ENCODE assay signal across 8 cellular contexts in the genomic region with DNA sequence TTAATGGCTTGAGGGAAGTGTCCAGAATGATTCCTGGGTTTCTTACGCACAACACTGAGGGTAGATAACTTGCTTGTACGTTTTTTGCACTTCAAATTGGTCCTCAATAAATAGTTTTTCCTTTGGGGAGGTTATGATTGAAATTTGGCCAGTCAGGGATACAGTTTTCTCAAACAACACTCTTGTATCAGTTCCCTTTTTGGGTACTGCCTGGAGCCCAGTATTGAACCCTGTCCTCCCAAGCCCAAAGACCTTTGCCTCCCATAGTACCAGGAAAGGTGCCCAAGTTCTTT. TPM values are rescaled to one million over a fixed set of nuclear protein-coding genes. Genes with fewer than 3 reads are reported as not detected.
DNase-seq lines count a peak whose midpoint lies in the region; TF ChIP-seq lines count a peak whose summit lies in the region.

No MANE protein-coding gene starts in this region.

- peak overlapping the region; percentile 95 for H3K4me2 ChIP-seq in fibroblast of lung (ENCODE audit: extremely low read depth, insufficient read depth, low read length)

- peak overlapping the region; percentile 99 for H2AFZ ChIP-seq in fibroblast of lung (ENCODE audit: low read length)

- peaks cover 19% of the 10 kb centered on the region for H3K4me1 ChIP-seq in SJSA1 (replicated peaks)
- H3K4me1 ChIP-seq in fibroblast of lung (ENCODE audit: control insufficient read depth, extremely low read depth, insufficient read depth, low read length): no peaks in the 10 kb centered on the region
- no peaks in the 10 kb centered on the region for H3K4me1 ChIP-seq in rectal smooth muscle tissue (ENCODE audit: control insufficient read depth, insufficient read depth, low read length)

- no peaks in the 10 kb centered on the region for H4K20me1 ChIP-seq in fibroblast of lung (ENCODE audit: control insufficient read depth, extremely low read depth, insufficient read depth, low read length)

- H3K27ac ChIP-seq in SJSA1: peak overlapping the region; percentile 88
- H3K27ac ChIP-seq in fibroblast of lung (ENCODE audit: insufficient read depth, low read length): peak overlapping the region; percentile 87
- H3K27ac ChIP-seq in rectal smooth muscle tissue (ENCODE audit: low read depth, low read length): peak overlapping the region; percentile 97

- H3K27me3 ChIP-seq in GM06990 (replicated peaks; ENCODE audit: control insufficient read depth, insufficient read depth, low read length) (no peaks in the 10 kb centered on the region), SJSA1 (replicated peaks) (no peaks in the 10 kb centered on the region), fibroblast of lung (ENCODE audit: control insufficient read depth, insufficient read depth, low read length) (no peaks in the 10 kb centered on the region), rectal smooth muscle tissue (ENCODE audit: control insufficient read depth, insufficient read depth, low read length) (no peaks in the 10 kb centered on the region)

- TF ChIP-seq CTCF in GM06990 (IDR thresholded peaks at IDR 0.05; ENCODE audit: insufficient read depth, low read length, poor library complexity, severe bottlenecking): no peak
- TF ChIP-seq CTCF in fibroblast of lung (conservative IDR thresholded peaks at IDR 0.05 in 1 of 2, IDR thresholded peaks at IDR 0.05 in 1 of 2; ENCODE audit: low read depth in 1 of 2, low read length in 2 of 2): no peak

- H3K9me3 ChIP-seq in SJSA1 (replicated peaks) (no peaks in the 10 kb centered on the region), fibroblast of lung (ENCODE audit: control insufficient read depth, insufficient read depth, low read depth, low read length) (no peaks in the 10 kb centered on the region)

- no peak for DNase-seq in GM06990 (ENCODE audit: extremely low read depth, insufficient read length)
- no peak for DNase-seq in SJSA1 (ENCODE audit: low read depth in 1 of 2, low spot score in 2 of 2)
- DNase-seq in fibroblast of lung (ENCODE audit: low read depth in 2 of 2): no peak
- no peak for DNase-seq in SKM-1 treated with dmso at 0.1 percent for 144 hours (lab: John Stamatoyannopoulos, UW; ENCODE audit: unreplicated experiment)
- no peak for DNase-seq in HuH-7 (ENCODE audit: low spot score)
- DNase-seq in activated CD4-positive, alpha-beta T cell treated with anti-CD3 and anti-CD28 coated beads for 1 hour: no peak
- no peak for DNase-seq in NCI-H510A (lab: John Stamatoyannopoulos, UW)

- peak overlapping the region; percentile 94 for H3K4me3 ChIP-seq in GM06990 (replicated peaks; ENCODE audit: low read depth, low read length)
- peak overlapping the region; percentile 73 for H3K4me3 ChIP-seq in SJSA1
- peak overlapping the region; percentile 67 to 87 (median 76) for H3K4me3 ChIP-seq in fibroblast of lung (replicated peaks in 1 of 4; ENCODE audit: control extremely low read depth in 1 of 4, insufficient read depth in 1 of 4, low read depth in 3 of 4, low read length in 4 of 4)
- peak overlapping the region; percentile 82 for H3K4me3 ChIP-seq in rectal smooth muscle tissue (ENCODE audit: low read length)

- H3K79me2 ChIP-seq in fibroblast of lung (ENCODE audit: control insufficient read depth, insufficient read depth, low read length): peaks cover 22% of the 10 kb centered on the region

- peak overlapping the region; percentile 79 for H3K9ac ChIP-seq in fibroblast of lung (ENCODE audit: insufficient read depth, low read length)
- peak overlapping the region; percentile 32 for H3K9ac ChIP-seq in rectal smooth muscle tissue (ENCODE audit: low read length)

- H3K36me3 ChIP-seq in GM06990 (ENCODE audit: control insufficient read depth, insufficient read depth, low read length): no peaks in the 10 kb centered on the region
- peaks cover 21% of the 10 kb centered on the region for H3K36me3 ChIP-seq in SJSA1
- H3K36me3 ChIP-seq in fibroblast of lung (ENCODE audit: control insufficient read depth, insufficient read depth, low read length): no peaks in the 10 kb centered on the region
- H3K36me3 ChIP-seq in rectal smooth muscle tissue (ENCODE audit: control insufficient read depth, insufficient read depth, low read length): no peaks in the 10 kb centered on the region

RNA-seq across cellular contexts. Expression of gene PHACTR4, which starts 0.4 kb away (rescaled TPM):
- 9.7 and 13.9 TPM in 2 replicates for total RNA-seq in SJSA1 (2014; rRNA removed; shearing (Covaris generic))
- total RNA-seq in fibroblast of lung: 4.4 and 6.9 TPM in 2 replicates
- polyA plus RNA-seq in fibroblast of lung: 5.5 and 8.4 TPM in 2 replicates
- polyA plus RNA-seq in fibroblast of lung (2012): 13.5 and 13.6 TPM in 2 replicates
- 20.1 and 30.6 TPM in 2 replicates for polyA minus RNA-seq in fibroblast of lung (ENCODE audit: low replicate concordance)

RNA-seq across cellular contexts. Expression of gene MED18, which starts 40.3 kb away (rescaled TPM):
- 12.4 and 15.3 TPM in 2 replicates for total RNA-seq in SJSA1 (2014; rRNA removed; shearing (Covaris generic))
- 26.1 and 29.3 TPM in 2 replicates for total RNA-seq in fibroblast of lung
- polyA plus RNA-seq in fibroblast of lung: 14.5 and 16.3 TPM in 2 replicates
- 13.4 and 15.3 TPM in 2 replicates for polyA plus RNA-seq in fibroblast of lung (2012)
- polyA minus RNA-seq in fibroblast of lung (ENCODE audit: low replicate concordance): 30.9 and 34.0 TPM in 2 replicates
